In genomic region chr3:183446838-183447205, GRCh38 we compare ENCODE assay signal across 8 cellular contexts. TPM values are rescaled to one million over a fixed set of nuclear protein-coding genes. Genes with fewer than 3 reads are reported as not detected.
DNase-seq lines count a peak whose midpoint lies in the region; ATAC-seq, FAIRE-seq and TF ChIP-seq lines count a peak whose summit lies in the region.

No MANE protein-coding gene starts in this region.

- H3K4me3 ChIP-seq in H7 (ENCODE audit: insufficient read depth, low read depth, low read length) = peak overlapping the region; percentile 94
- H3K4me3 ChIP-seq in skeletal muscle cell (ENCODE audit: low read depth, low read length) = peak overlapping the region; percentile 90

- DNase-seq in H7 = no peak
- DNase-seq in frontal cortex (ENCODE audit: low spot score in 2 of 2) = no peak
- DNase-seq in skeletal muscle cell (ENCODE audit: low read depth) = no peak
- DNase-seq in SKM-1 (lab: John Stamatoyannopoulos, UW; ENCODE audit: unreplicated experiment) = no peak
- no peak for DNase-seq in GM12891 (ENCODE audit: insufficient read length, low spot score)
- no peak for DNase-seq in NCI-H524 (lab: John Stamatoyannopoulos, UW)

- no peaks in the 10 kb centered on the region for H3K27me3 ChIP-seq in H7 (ENCODE audit: control insufficient read depth, insufficient read depth, low read length)

- FAIRE-seq in frontal cortex (lab: Jason Lieb, UNC) (peak; percentile 76), GM12891 (lab: Jason Lieb, UNC) (no peak)

- no peak for TF ChIP-seq POLR2A in GM12891 (IDR thresholded peaks at IDR 0.05; ENCODE audit: low read depth, low read length)

- H3K36me3 ChIP-seq in H7 (replicated peaks; ENCODE audit: control insufficient read depth, insufficient read depth, low read length) = no peaks in the 10 kb centered on the region

- no peak for TF ChIP-seq CTCF in VCaP (conservative IDR thresholded peaks at IDR 0.05)

- no peak for ATAC-seq in GM18520 (IDR thresholded peaks at IDR 0.05; ENCODE audit: unreplicated experiment)

- H3K27ac ChIP-seq in VCaP = peak overlapping the region; percentile 78

TF ChIP-seq in GM12891, 5 proteins besides CTCF, POLR2A, EP300 and RAD21:
- no peak for TF ChIP-seq SPI1 (IDR thresholded peaks at IDR 0.05; ENCODE audit: low read depth, low read length)
- no peak for TF ChIP-seq POLR2AphosphoS5 (IDR thresholded peaks at IDR 0.05; ENCODE audit: low read depth, low read length)
- no peak for TF ChIP-seq PAX5 (IDR thresholded peaks at IDR 0.05; ENCODE audit: insufficient read depth, low read length, severe bottlenecking)
- no peak for TF ChIP-seq TAF1 (IDR thresholded peaks at IDR 0.05; ENCODE audit: low read depth, low read length)
- no peak for TF ChIP-seq POU2F2 (IDR thresholded peaks at IDR 0.05; ENCODE audit: low read depth, low read length)

RNA-seq across cellular contexts. Expression of gene MCF2L2, which starts 18.4 kb away (rescaled TPM):
- total RNA-seq in H7 (2014; rRNA removed; shearing (Covaris generic)) = 5.3 and 6.4 TPM in 2 replicates
- 42.0 TPM for total RNA-seq in frontal cortex
- 0.63 TPM for polyA plus RNA-seq in GM12891 (2012; ENCODE audit: low read depth, missing spikeins)
